Comparison of ENCODE assay signal across 30 cellular contexts in the genomic region with DNA sequence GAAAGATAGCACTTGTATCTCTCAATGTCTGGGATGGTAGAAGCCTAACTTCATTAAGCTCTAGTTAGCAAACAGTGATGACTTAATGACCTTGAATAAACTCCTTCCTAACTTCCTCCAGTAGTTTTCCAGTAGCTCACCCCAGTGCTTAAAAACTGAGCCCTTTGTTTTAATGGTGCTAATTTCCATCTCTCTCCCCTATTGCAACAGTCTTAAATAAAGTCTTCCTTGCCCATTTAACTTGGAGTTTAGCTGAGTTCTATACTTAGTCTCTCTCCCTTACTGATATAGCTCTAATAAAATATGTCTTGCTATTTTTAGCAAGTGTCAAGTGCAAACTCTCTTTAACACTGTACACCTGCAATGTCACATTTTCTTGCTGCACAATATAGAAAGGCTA.
"Had no signal": no experiment of that assay in that cellular context is flagged by ENCODE, and none has a peak within 500 bp of the region (broad histone marks: within the 10 kb centered on the region; RNA-seq: fewer than 3 reads in every experiment).

No MANE protein-coding gene starts in this region.

- DNase-seq: heart right ventricle; islet precursor cell; left ventricle myocardium inferior; midbrain; mucosa of descending colon; naive thymus-derived CD4-positive, alpha-beta T cell; occipital lobe; retina; right cardiac atrium; stimulated activated CD4-positive, alpha-beta T cell treated with anti-CD3 and anti-CD28 coated beads, Interleukin-12 subunit alpha, Interleukin-12 subunit beta, amount 100 ng/mL, for 4 hours; stimulated activated CD4-positive, alpha-beta T cell treated with anti-CD3 and anti-CD28 coated beads, Interleukin-15, amount 100 ng/mL, for 24 hours; stimulated activated CD4-positive, alpha-beta T cell treated with anti-CD3 and anti-CD28 coated beads, Interleukin-2, amount 100 ng/mL, for 24 hours; stimulated activated CD4-positive, alpha-beta T cell treated with anti-CD3 and anti-CD28 coated beads, Interleukin-4, amount 100 ng/mL, for 24 hours; stimulated activated naive CD4-positive, alpha-beta T cell; tibial artery; trophoblast cell; upper lobe of right lung had no signal

- H3K4me1 ChIP-seq: heart right ventricle, left ventricle myocardium inferior, parathyroid adenoma, suprapubic skin, tibial artery, upper lobe of right lung had no signal

- H3K27ac ChIP-seq: heart right ventricle, hepatocyte, left ventricle myocardium inferior, neutrophil, parathyroid adenoma, skin epidermis, suprapubic skin, thoracic aorta, tibial artery, upper lobe of right lung had no signal

- H3K4me3 Mint-ChIP-seq: memory B cell; naive thymus-derived CD4-positive, alpha-beta T cell; natural killer cell treated with Interleukin-12 subunit alpha and Interleukin-12 subunit beta and Interleukin-15 and Interleukin-18, amount 100 ng/mL, for 72 hours; neural crest cell; stimulated activated effector memory CD8-positive, alpha-beta T cell treated with anti-CD3 and anti-CD28 coated beads, Interleukin-12 subunit alpha, Interleukin-12 subunit beta, amount 100 ng/mL, for 72 hours; stimulated activated naive CD8-positive, alpha-beta T cell treated with anti-CD3 and anti-CD28 coated beads, Interleukin-15, Interleukin-2, amounts not matched to agents 100 ng/mL and 50 ng/mL, for 24 hours had no signal

- H3K79me2 ChIP-seq: hepatocyte, parathyroid adenoma had no signal

- H3K27me3 Mint-ChIP-seq: memory B cell; naive thymus-derived CD4-positive, alpha-beta T cell; natural killer cell treated with Interleukin-12 subunit alpha and Interleukin-12 subunit beta and Interleukin-15 and Interleukin-18, amount 100 ng/mL, for 72 hours; stimulated activated naive CD8-positive, alpha-beta T cell treated with anti-CD3 and anti-CD28 coated beads, Interleukin-15, Interleukin-2, amounts not matched to agents 100 ng/mL and 50 ng/mL, for 24 hours had no signal

- H3K27me3 ChIP-seq: heart right ventricle, hepatocyte, neutrophil, suprapubic skin, tibial artery, upper lobe of right lung had no signal

- H2AFZ ChIP-seq: hepatocyte, parathyroid adenoma had no signal

- H3K36me3 ChIP-seq: heart right ventricle, left ventricle myocardium inferior, neutrophil, suprapubic skin, thoracic aorta, tibial artery, upper lobe of right lung had no signal

- H3K4me1 Mint-ChIP-seq: memory B cell; naive thymus-derived CD4-positive, alpha-beta T cell; neural crest cell; stimulated activated effector memory CD8-positive, alpha-beta T cell treated with anti-CD3 and anti-CD28 coated beads, Interleukin-12 subunit alpha, Interleukin-12 subunit beta, amount 100 ng/mL, for 72 hours had no signal

- H3K36me3 Mint-ChIP-seq: memory B cell; naive thymus-derived CD4-positive, alpha-beta T cell; natural killer cell treated with Interleukin-12 subunit alpha and Interleukin-12 subunit beta and Interleukin-15 and Interleukin-18, amount 100 ng/mL, for 72 hours; stimulated activated effector memory CD8-positive, alpha-beta T cell treated with anti-CD3 and anti-CD28 coated beads, Interleukin-12 subunit alpha, Interleukin-12 subunit beta, amount 100 ng/mL, for 72 hours had no signal

- H3K4me3 ChIP-seq: heart right ventricle, hepatocyte, left ventricle myocardium inferior, lung, mucosa of descending colon, skin epidermis, suprapubic skin, thoracic aorta, tibial artery, upper lobe of right lung had no signal

- H3K27ac Mint-ChIP-seq: memory B cell; naive thymus-derived CD4-positive, alpha-beta T cell; natural killer cell treated with Interleukin-12 subunit alpha and Interleukin-12 subunit beta and Interleukin-15 and Interleukin-18, amount 100 ng/mL, for 72 hours; stimulated activated effector memory CD8-positive, alpha-beta T cell treated with anti-CD3 and anti-CD28 coated beads, Interleukin-12 subunit alpha, Interleukin-12 subunit beta, amount 100 ng/mL, for 72 hours; stimulated activated naive CD8-positive, alpha-beta T cell treated with anti-CD3 and anti-CD28 coated beads, Interleukin-15, Interleukin-2, amounts not matched to agents 100 ng/mL and 50 ng/mL, for 24 hours had no signal

- ATAC-seq: heart right ventricle; mucosa of descending colon; naive thymus-derived CD4-positive, alpha-beta T cell; natural killer cell treated with Interleukin-12 subunit alpha and Interleukin-12 subunit beta and Interleukin-15 and Interleukin-18, amount 100 ng/mL, for 72 hours; right cardiac atrium; sciatic nerve; stimulated activated effector memory CD8-positive, alpha-beta T cell treated with anti-CD3 and anti-CD28 coated beads, Interleukin-12 subunit alpha, Interleukin-12 subunit beta, amount 100 ng/mL, for 72 hours; upper lobe of right lung had no signal

- H3K9me3 ChIP-seq: mucosa of descending colon, neutrophil, suprapubic skin, upper lobe of right lung had no signal

- H3K9ac ChIP-seq: parathyroid adenoma had no signal
